In the genomic region with DNA sequence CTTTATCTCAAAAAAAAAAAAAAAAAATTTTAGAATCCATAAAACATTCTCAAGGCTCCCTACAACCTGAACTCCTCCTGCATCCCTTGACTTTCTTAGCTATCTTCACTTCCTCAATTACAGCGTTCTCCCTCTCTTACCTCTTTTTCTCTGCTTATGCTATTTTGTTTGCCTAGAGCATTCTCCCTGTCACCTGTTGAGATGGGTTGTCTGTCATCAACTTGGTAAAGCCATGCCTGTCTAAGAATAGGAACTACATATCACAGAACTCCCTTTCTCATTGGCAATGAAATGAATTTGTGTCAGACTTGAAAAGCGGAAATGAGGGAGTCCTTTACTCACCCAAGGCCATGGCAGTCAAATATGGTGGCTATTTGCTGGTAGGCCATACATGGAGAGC, we compare ENCODE assay signal across 23 cellular contexts.
"Had no signal": no experiment of that assay in that cellular context is flagged by ENCODE, and none has a peak within 500 bp of the region (broad histone marks: within the 10 kb centered on the region; RNA-seq: fewer than 3 reads in every experiment).

No MANE protein-coding gene starts in this region.

- H3K4me1 ChIP-seq: neural progenitor cell, parathyroid adenoma, psoas muscle, right lobe of liver, sigmoid colon, tibial artery, transverse colon, upper lobe of right lung had no signal

- H3K27ac ChIP-seq: neural progenitor cell, ovary, parathyroid adenoma, psoas muscle, right lobe of liver, sigmoid colon, stomach, tibial artery, transverse colon, upper lobe of right lung, vagina had no signal

- H3K27me3 ChIP-seq: neural progenitor cell, ovary, right lobe of liver, sigmoid colon, stomach, tibial artery, transverse colon, upper lobe of right lung, vagina had no signal

- ATAC-seq: naive thymus-derived CD4-positive, alpha-beta T cell; psoas muscle; right cardiac atrium; right lobe of liver; stimulated activated effector memory CD8-positive, alpha-beta T cell treated with anti-CD3 and anti-CD28 coated beads, Interleukin-12 subunit alpha, Interleukin-12 subunit beta, amount 100 ng/mL, for 72 hours; stimulated activated naive B cell treated with anti-CD40 and anti-IgM and Interleukin-4, amounts not matched to agents 10 μg/mL and 1 μg/mL and 100 μg/mL, for 72 hours; upper lobe of right lung had no signal

- H3K4me3 ChIP-seq: neural progenitor cell, ovary, psoas muscle, right lobe of liver, sigmoid colon, stomach, tibial artery, transverse colon, upper lobe of right lung, vagina had no signal

- DNase-seq: naive thymus-derived CD4-positive, alpha-beta T cell; natural killer cell; occipital lobe; ovary; psoas muscle; right cardiac atrium; right lobe of liver; sigmoid colon; small intestine; stimulated activated CD4-positive, alpha-beta T cell treated with anti-CD3 and anti-CD28 coated beads, Interleukin-15, amount 100 ng/mL, for 24 hours; stimulated activated CD4-positive, alpha-beta T cell treated with anti-CD3 and anti-CD28 coated beads, Interleukin-2, amount 100 ng/mL, for 24 hours; stimulated activated CD4-positive, alpha-beta T cell treated with anti-CD3 and anti-CD28 coated beads, Interleukin-2, amount 100 ng/mL, for 48 hours; stimulated activated CD4-positive, alpha-beta T cell treated with anti-CD3 and anti-CD28 coated beads, Interleukin-4, amount 100 ng/mL, for 24 hours; stimulated activated naive B cell treated with anti-CD40 and anti-IgM and Interleukin-4, amounts not matched to agents 10 μg/mL and 1 μg/mL and 100 μg/mL, for 72 hours; stimulated activated naive CD4-positive, alpha-beta T cell treated with Interleukin-2 at 50 U/mL for 16 hours; stomach; tibial artery; transverse colon; upper lobe of right lung had no signal

- H3K9me3 ChIP-seq: ovary, psoas muscle, right lobe of liver, sigmoid colon, stomach, tibial artery, transverse colon, upper lobe of right lung, vagina had no signal

- H3K36me3 ChIP-seq: neural progenitor cell, ovary, right lobe of liver, sigmoid colon, stomach, tibial artery, transverse colon, upper lobe of right lung, vagina had no signal
